In the genomic region with DNA sequence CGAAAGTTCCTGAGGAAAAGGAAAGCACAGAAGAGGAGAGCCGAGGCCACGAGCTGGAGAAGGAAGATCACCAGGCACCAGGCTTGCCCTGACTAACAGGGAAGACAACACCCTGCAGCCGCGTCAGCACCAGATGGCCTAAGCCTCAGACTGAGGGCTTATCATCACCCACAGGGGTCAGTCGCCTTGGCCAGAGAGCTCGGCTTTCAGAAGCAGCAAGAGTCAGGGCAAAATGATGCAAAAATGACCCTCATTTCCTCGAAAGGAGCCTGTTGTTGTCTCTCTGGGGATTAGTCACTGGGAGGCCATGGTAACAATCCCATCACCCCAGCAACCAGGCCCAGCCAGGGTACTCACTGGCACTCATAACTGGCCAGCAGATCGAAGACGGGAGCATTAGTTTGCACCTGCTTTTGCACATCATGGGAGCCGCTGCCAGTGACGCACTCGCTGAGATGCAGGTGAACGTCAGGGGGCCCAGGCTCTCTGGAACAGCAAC, we compare ENCODE assay signal across 8 cellular contexts. TPM values are rescaled to one million over a fixed set of nuclear protein-coding genes. Genes with fewer than 3 reads are reported as not detected.
A peak's percentile ranks its signal among the peaks of the same experiment; 100 is the strongest.
DNase-seq lines count a peak whose midpoint lies in the region; TF ChIP-seq lines count a peak whose summit lies in the region.

No MANE protein-coding gene starts in this region.

- TF ChIP-seq CTCF in fibroblast of the aortic adventitia (IDR thresholded peaks at IDR 0.05; ENCODE audit: insufficient read depth, low read length) (peak; percentile 37), ovary (IDR thresholded peaks at IDR 0.05) (no peak)

- no peaks in the 10 kb centered on the region for H3K9me3 Mint-ChIP-seq in activated T-helper 2 cell treated with anti-CD3 and anti-CD28 coated beads, Interferon-gamma antibody, Interleukin-2, Interleukin-4, amounts not matched to agents 10 μg/mL and 5 μg/mL and 100 μg/mL, durations not matched to agents 14 hours and 24 hours and 36 hours
- no peaks in the 10 kb centered on the region for H3K9me3 Mint-ChIP-seq in activated naive CD8-positive, alpha-beta T cell treated with anti-CD3 and anti-CD28 coated beads for 36 hours

- H3K4me3 ChIP-seq in fibroblast of the aortic adventitia (ENCODE audit: low read depth, low read length) (peak overlapping the region; percentile 22), ovary (no peak overlapping the region)

- no peak overlapping the region for H3K4me3 Mint-ChIP-seq in activated T-helper 2 cell treated with anti-CD3 and anti-CD28 coated beads, Interferon-gamma antibody, Interleukin-2, Interleukin-4, amounts not matched to agents 10 μg/mL and 5 μg/mL and 100 μg/mL, durations not matched to agents 14 hours and 24 hours and 36 hours (ENCODE audit: low read depth)
- no peak overlapping the region for H3K4me3 Mint-ChIP-seq in activated naive CD8-positive, alpha-beta T cell treated with anti-CD3 and anti-CD28 coated beads for 36 hours

- intact Hi-C loops in ovary (cut with DNase I) = loop anchor here in 1 of 4 donors (10.0 kb wide), 1 partner anchor 66 kb away; no protein-coding TSS in a partner anchor
- intact Hi-C loops in activated T-helper 2 cell treated with anti-CD3 and anti-CD28 coated beads, Interferon-gamma antibody, Interleukin-2, Interleukin-4, amounts not matched to agents 10 μg/mL and 5 μg/mL and 100 μg/mL, durations not matched to agents 14 hours and 24 hours and 36 hours (cut with micrococcal nuclease) = no loop called here

- no peaks in the 10 kb centered on the region for H3K9me3 ChIP-seq in ovary

- H3K4me1 Mint-ChIP-seq in activated T-helper 2 cell treated with anti-CD3 and anti-CD28 coated beads, Interferon-gamma antibody, Interleukin-2, Interleukin-4, amounts not matched to agents 10 μg/mL and 5 μg/mL and 100 μg/mL, durations not matched to agents 14 hours and 24 hours and 36 hours (ENCODE audit: low read depth) = peaks cover 16% of the 10 kb centered on the region
- H3K4me1 Mint-ChIP-seq in activated naive CD8-positive, alpha-beta T cell treated with anti-CD3 and anti-CD28 coated beads for 36 hours = peaks cover 6% of the 10 kb centered on the region

- no peaks in the 10 kb centered on the region for H3K36me3 ChIP-seq in ovary

- no peaks in the 10 kb centered on the region for H3K27me3 Mint-ChIP-seq in activated T-helper 2 cell treated with anti-CD3 and anti-CD28 coated beads, Interferon-gamma antibody, Interleukin-2, Interleukin-4, amounts not matched to agents 10 μg/mL and 5 μg/mL and 100 μg/mL, durations not matched to agents 14 hours and 24 hours and 36 hours (ENCODE audit: low read depth)
- H3K27me3 Mint-ChIP-seq in activated naive CD8-positive, alpha-beta T cell treated with anti-CD3 and anti-CD28 coated beads for 36 hours = no peaks in the 10 kb centered on the region

- peak overlapping the region; percentile 86 to 92 for H3K27ac ChIP-seq in ovary

- no peak overlapping the region for H3K27ac Mint-ChIP-seq in activated T-helper 2 cell treated with anti-CD3 and anti-CD28 coated beads, Interferon-gamma antibody, Interleukin-2, Interleukin-4, amounts not matched to agents 10 μg/mL and 5 μg/mL and 100 μg/mL, durations not matched to agents 14 hours and 24 hours and 36 hours
- H3K27ac Mint-ChIP-seq in activated naive CD8-positive, alpha-beta T cell treated with anti-CD3 and anti-CD28 coated beads for 36 hours = no peak overlapping the region

- peaks cover 19% of the 10 kb centered on the region for H3K36me3 Mint-ChIP-seq in activated T-helper 2 cell treated with anti-CD3 and anti-CD28 coated beads, Interferon-gamma antibody, Interleukin-2, Interleukin-4, amounts not matched to agents 10 μg/mL and 5 μg/mL and 100 μg/mL, durations not matched to agents 14 hours and 24 hours and 36 hours (ENCODE audit: low read depth)
- peaks cover 8% of the 10 kb centered on the region for H3K36me3 Mint-ChIP-seq in activated naive CD8-positive, alpha-beta T cell treated with anti-CD3 and anti-CD28 coated beads for 36 hours

- peaks cover 28% of the 10 kb centered on the region for H3K4me1 ChIP-seq in ovary (ENCODE audit: insufficient read depth)

- peak; percentile 79 for DNase-seq in Daoy (ENCODE audit: low read depth)
- DNase-seq in SHP77 (lab: John Stamatoyannopoulos, UW) = peak; percentile 94
- peak; percentile 96 for DNase-seq in fibroblast of the aortic adventitia (ENCODE audit: low read depth)
- DNase-seq in ovary = peak; percentile 86 to 96 (median 92)
- no peak for DNase-seq in activated T-helper 2 cell treated with anti-CD3 and anti-CD28 coated beads, Interferon-gamma antibody, Interleukin-2, Interleukin-4, amounts not matched to agents 10 μg/mL and 5 μg/mL and 100 μg/mL, durations not matched to agents 14 hours and 24 hours and 36 hours (ENCODE audit: low spot score)
- DNase-seq in activated naive CD8-positive, alpha-beta T cell treated with anti-CD3 and anti-CD28 coated beads for 36 hours = no peak
- no peak for DNase-seq in NCI-H2171 (lab: John Stamatoyannopoulos, UW)
- no peak for DNase-seq in NCI-H2029 treated with DMSO at 0.1 percent for 48 hours (lab: John Stamatoyannopoulos, UW)

- TF ChIP-seq POLR2A in ovary (IDR thresholded peaks at IDR 0.05) = no peak

- TF ChIP-seq EP300 in ovary (IDR thresholded peaks at IDR 0.05) = peak; percentile 81

- H3K27me3 ChIP-seq in ovary = no peaks in the 10 kb centered on the region

- 24 to 33% (median 30%) methylated on average over 14 of the region's 14 CpGs for WGBS in ovary, 3 donors

RNA-seq across cellular contexts. Expression of a gene that starts 42.7 kb away (rescaled TPM):
- total RNA-seq in Daoy (2014; rRNA removed; shearing (Covaris generic)) = 2.3 and 4.1 TPM in 2 replicates
- total RNA-seq in fibroblast of the aortic adventitia (ENCODE audit: low replicate concordance) (34.3 and 50.4 TPM in 2 replicates), ovary (100 to 1,000 TPM; 115 to 369 (median 254) TPM)
- polyA plus RNA-seq in ovary = 100 to 1,000 TPM; 162 to 169 TPM
- 114 TPM in 2 replicates for total RNA-seq in activated T-helper 2 cell treated with anti-CD3 and anti-CD28 coated beads, Interferon-gamma antibody, Interleukin-2, Interleukin-4, amounts not matched to agents 10 μg/mL and 5 μg/mL and 100 μg/mL, durations not matched to agents 14 hours and 24 hours and 36 hours
- total RNA-seq in activated naive CD8-positive, alpha-beta T cell treated with anti-CD3 and anti-CD28 coated beads for 36 hours = 10 to 100 TPM; 58.2 to 58.4 TPM

Comparison
In these comparisons a context has a peak if more than half of its experiments do, and no peak if none do; other contexts are left out.
1. DNase-seq: peak in Daoy (single experiment), SHP77 (2 of 2), fibroblast of the aortic adventitia (single experiment) and ovary (5 of 5); none in activated T-helper 2 cell treated with anti-CD3 and anti-CD28 coated beads, Interferon-gamma antibody, Interleukin-2, Interleukin-4, amounts not matched to agents 10 μg/mL and 5 μg/mL and 100 μg/mL, durations not matched to agents 14 hours and 24 hours and 36 hours (single experiment), activated naive CD8-positive, alpha-beta T cell treated with anti-CD3 and anti-CD28 coated beads for 36 hours (single experiment), NCI-H2171 (single experiment) and NCI-H2029 treated with DMSO at 0.1 percent for 48 hours (single experiment).